Comparison of ENCODE assay signal across 16 cellular contexts in genomic region chr19:6728346-6728745, GRCh38. TPM values are rescaled to one million over a fixed set of nuclear protein-coding genes. Genes with fewer than 3 reads are reported as not detected.
DNase-seq lines count a peak whose midpoint lies in the region; TF ChIP-seq lines count a peak whose summit lies in the region.
"Had no signal": no experiment of that assay in that cellular context is flagged by ENCODE, and none has a peak within 500 bp of the region (broad histone marks: within the 10 kb centered on the region; RNA-seq: fewer than 3 reads in every experiment).

No MANE protein-coding gene starts in this region.

- TF ChIP-seq POLR2A in thyroid gland (IDR thresholded peaks at IDR 0.05) = no peak

- no peaks in the 10 kb centered on the region for H3K27me3 Mint-ChIP-seq in chondrocyte (ENCODE audit: low read depth)
- H3K27me3 Mint-ChIP-seq in nephron (ENCODE audit: low read depth) = no peaks in the 10 kb centered on the region

- H3K9me3 Mint-ChIP-seq in chondrocyte (ENCODE audit: low read depth) (no peaks in the 10 kb centered on the region), nephron (no peaks in the 10 kb centered on the region)
- H3K9me3 Mint-ChIP-seq: T-helper 1 cell treated with Interleukin-12 subunit alpha and Interleukin-12 subunit beta and Interleukin-4 antibody, amounts not matched to agents 30 μg/mL and 1 μg/mL, for 36 hours had no signal

- WGBS in thyroid gland, 2 donors = 43 to 54% methylated on average over 8 of the region's 8 CpGs

- H3K27ac ChIP-seq in thyroid gland (no peak overlapping the region), SJCRH30 (no peak overlapping the region)
- H3K27ac ChIP-seq: gastrocnemius medialis, parathyroid adenoma had no signal

- H3K36me3 Mint-ChIP-seq in chondrocyte (ENCODE audit: low read depth) (peaks cover 6% of the 10 kb centered on the region), nephron (ENCODE audit: low read depth) (peaks cover 11% of the 10 kb centered on the region)

- peaks cover 9 to 24% of the 10 kb centered on the region in 2 donors for H3K36me3 ChIP-seq in thyroid gland
- H3K36me3 ChIP-seq in SJCRH30 = no peaks in the 10 kb centered on the region

- intact Hi-C loops in thyroid gland (cut with DNase I) = no loop called here

- POLR2A ChIA-PET in GM10248 (lab: Yijun Ruan, JAX) = no interaction called here

- H3K9me3 ChIP-seq in thyroid gland (no peaks in the 10 kb centered on the region), SJCRH30 (replicated peaks) (no peaks in the 10 kb centered on the region)
- H3K9me3 ChIP-seq: gastrocnemius medialis had no signal

- peaks cover 2 to 6% of the 10 kb centered on the region in 2 donors for H3K4me1 ChIP-seq in thyroid gland
- H3K4me1 ChIP-seq in SJCRH30 = no peaks in the 10 kb centered on the region
- H3K4me1 ChIP-seq: gastrocnemius medialis, parathyroid adenoma had no signal

- H3K4me3 ChIP-seq in thyroid gland (replicated peaks in 1 of 3) (no peak overlapping the region), SJCRH30 (no peak overlapping the region)
- H3K4me3 ChIP-seq: gastrocnemius medialis had no signal

- H3K27me3 ChIP-seq in thyroid gland (no peaks in the 10 kb centered on the region), SJCRH30 (peaks cover 4% of the 10 kb centered on the region; the same call in 1 of the 2 replicates)
- H3K27me3 ChIP-seq: gastrocnemius medialis had no signal

- H3K4me1 Mint-ChIP-seq in chondrocyte (ENCODE audit: low read depth) = peaks cover 6% of the 10 kb centered on the region
- peaks cover under 1% of the 10 kb centered on the region for H3K4me1 Mint-ChIP-seq in nephron

- no peak for TF ChIP-seq CTCF in GM10248 (IDR thresholded peaks at IDR 0.05; ENCODE audit: control extremely low read depth, extremely low read depth, low read depth, missing control alignments)
- no peak for TF ChIP-seq CTCF in chondrocyte (IDR thresholded peaks at IDR 0.05)
- TF ChIP-seq CTCF in nephron (IDR thresholded peaks at IDR 0.05; ENCODE audit: unreplicated experiment in 3 of 3) = no peak
- TF ChIP-seq CTCF in thyroid gland (IDR thresholded peaks at IDR 0.05) = no peak

- H3K27ac Mint-ChIP-seq in chondrocyte (ENCODE audit: unreplicated experiment) (peak overlapping the region; percentile 45), nephron (peak overlapping the region; percentile 27 to 63 (median 51))
- H3K27ac Mint-ChIP-seq: T-helper 1 cell treated with Interleukin-12 subunit alpha and Interleukin-12 subunit beta and Interleukin-4 antibody, amounts not matched to agents 30 μg/mL and 1 μg/mL, for 36 hours had no signal

- H3K4me3 Mint-ChIP-seq in chondrocyte (ENCODE audit: unreplicated experiment) = no peak overlapping the region
- no peak overlapping the region for H3K4me3 Mint-ChIP-seq in nephron
- H3K4me3 Mint-ChIP-seq: T-helper 1 cell treated with Interleukin-12 subunit alpha and Interleukin-12 subunit beta and Interleukin-4 antibody, amounts not matched to agents 30 μg/mL and 1 μg/mL, for 36 hours had no signal

- DNase-seq in GM10248 (ENCODE audit: extremely low spot score) (peak; percentile 64), MV-4-11 (lab: John Stamatoyannopoulos, UW) (peak; percentile 91), chondrocyte (ENCODE audit: low spot score) (no peak), thyroid gland (no peak), HT-29 (ENCODE audit: low spot score) (no peak), SJCRH30 (no peak), NCI-H128 (lab: John Stamatoyannopoulos, UW; ENCODE audit: unreplicated experiment) (no peak)
- DNase-seq: amniotic stem cell; gastrocnemius medialis; NCI-H526; stimulated activated CD4-positive, alpha-beta T cell treated with anti-CD3 and anti-CD28 coated beads, Interleukin-2, amount 100 ng/mL, for 24 hours; stimulated activated naive CD4-positive, alpha-beta T cell treated with Interleukin-2 at 50 U/mL for 16 hours had no signal

- CTCF ChIA-PET in GM10248 (lab: Yijun Ruan, JAX) = interaction anchor here (1.4 to 2.2 kb wide), 2 partner anchors 97 to 134 kb away, joined by 5 to 13 read pairs; no protein-coding TSS in a partner anchor

RNA-seq across cellular contexts. Expression of gene C3, which starts 7.9 kb away (rescaled TPM):
- total RNA-seq in chondrocyte (0.77 TPM in 1 of 3 replicates, not detected in the others), thyroid gland (100 to 1,000 TPM; 126 to 631 (median 350) TPM)
- total RNA-seq in HT-29 (2014; rRNA removed; shearing (Covaris generic)) = 0.64 TPM in 1 of 2 replicates, not detected in the other
- total RNA-seq in SJCRH30 (2014; rRNA removed; shearing (Covaris generic)) = not detected in 2 replicates

RNA-seq across cellular contexts. Expression of gene GPR108, which starts 9.0 kb away (rescaled TPM):
- total RNA-seq in chondrocyte (38.4 to 42.4 TPM (median 39.8 TPM) in 3 replicates), thyroid gland (100 to 1,000 TPM in 3 of 4 donors, 10 to 100 TPM in 1; 87.9 to 152 (median 116) TPM)
- 43.8 and 74.2 TPM in 2 replicates for total RNA-seq in HT-29 (2014; rRNA removed; shearing (Covaris generic))
- total RNA-seq in SJCRH30 (2014; rRNA removed; shearing (Covaris generic)) = 32.0 and 33.2 TPM in 2 replicates

RNA-seq across cellular contexts. Expression of gene TRIP10, which starts 11.1 kb away (rescaled TPM):
- total RNA-seq in chondrocyte (81.6 to 107 TPM (median 103 TPM) in 3 replicates), thyroid gland (10 to 100 TPM; 48.9 to 65.8 (median 58.8) TPM)
- 63.7 and 65.7 TPM in 2 replicates for total RNA-seq in HT-29 (2014; rRNA removed; shearing (Covaris generic))
- total RNA-seq in SJCRH30 (2014; rRNA removed; shearing (Covaris generic)) = 39.3 and 40.5 TPM in 2 replicates

RNA-seq across cellular contexts. Expression of gene SH2D3A, which starts 38.9 kb away (rescaled TPM):
- total RNA-seq in chondrocyte = 0.41 to 0.52 TPM in 2 of 3 replicates, not detected in the other
- total RNA-seq in thyroid gland = 10 to 100 TPM; 14.1 to 27.4 (median 20.7) TPM
- total RNA-seq in HT-29 (2014; rRNA removed; shearing (Covaris generic)) = 110 and 119 TPM in 2 replicates
- not detected in 2 replicates for total RNA-seq in SJCRH30 (2014; rRNA removed; shearing (Covaris generic))
- total RNA-seq: gastrocnemius medialis had no signal

RNA-seq across cellular contexts. Expression of gene VAV1, which starts 44.2 kb away (rescaled TPM):
- total RNA-seq in chondrocyte (not detected in 3 replicates), thyroid gland (1 to 10 TPM; 1.7 to 4.3 (median 2.6) TPM)
- 0.15 and 0.57 TPM in 2 replicates for total RNA-seq in HT-29 (2014; rRNA removed; shearing (Covaris generic))
- not detected in 2 replicates for total RNA-seq in SJCRH30 (2014; rRNA removed; shearing (Covaris generic))
- total RNA-seq: MCF 10A had no signal

Comparison
In these comparisons a context has a peak if more than half of its experiments do, and no peak if none do; other contexts are left out.
1. DNase-seq: peak in GM10248 (single experiment) and MV-4-11 (single experiment); none in chondrocyte (single experiment), thyroid gland (0 of 2), HT-29 (single experiment), SJCRH30 (0 of 2) and NCI-H128 (single experiment).
2. RNA of gene C3, which starts 7.9 kb away (total RNA-seq): 126 to 631 TPM in thyroid gland; 0.77 TPM in chondrocyte, 0.64 TPM in HT-29 and not detected in SJCRH30; every median in the first group is over 10 times any median in the second.